1 cellular context compared by ENCODE assay signal in genomic region chr7:140641532-140642191, GRCh38.
TF ChIP-seq lines count a peak whose summit lies in the region.

No MANE protein-coding gene starts in this region.

TF ChIP-seq in H1, 55 proteins besides CTCF, POLR2A, EP300 and RAD21:
- TF ChIP-seq HDAC2 (IDR thresholded peaks at IDR 0.05; ENCODE audit: borderline replicate concordance in 1 of 2, low read depth in 2 of 2, low read length in 2 of 2) (0 out of 4 replicates have a peak, but pooled peaks of 1 of the 2 experiments have one; percentile 21), SUZ12 (IDR thresholded peaks at IDR 0.05; ENCODE audit: low read length) (0 out of 2 replicates have a peak, but pooled peaks have one; percentile 18), ZNF274 (IDR thresholded peaks at IDR 0.05; ENCODE audit: borderline replicate concordance, extremely low read depth, low read length) (no peak), TCF12 (IDR thresholded peaks at IDR 0.05; ENCODE audit: low read depth, low read length) (no peak), RFX5 (IDR thresholded peaks at IDR 0.05; ENCODE audit: borderline replicate concordance, low read depth, low read length) (no peak), RBBP5 (IDR thresholded peaks at IDR 0.05; ENCODE audit: borderline replicate concordance, low read depth, low read length) (no peak), CHD1 (IDR thresholded peaks at IDR 0.05; ENCODE audit: low read depth, low read length) (no peak)
TF ChIP-seq in H1: peak in this region for 2.
